Comparison of ENCODE assay signal across 20 cellular contexts in genomic region chr3:76582632-76583378, GRCh38.
DNase-seq lines count a peak whose midpoint lies in the region; ATAC-seq and TF ChIP-seq lines count a peak whose summit lies in the region.
"Had no signal": no experiment of that assay in that cellular context is flagged by ENCODE, and none has a peak within 500 bp of the region (broad histone marks: within the 10 kb centered on the region; RNA-seq: fewer than 3 reads in every experiment).

No MANE protein-coding gene starts in this region.

- H3K27me3 Mint-ChIP-seq in Caco-2 (ENCODE audit: insufficient read depth, unreplicated experiment), result peaks cover 10% of the 10 kb centered on the region

- TF ChIP-seq CTCF in ovary (IDR thresholded peaks at IDR 0.05) (no peak), Caco-2 (IDR thresholded peaks at IDR 0.05; ENCODE audit: insufficient read depth in 1 of 2, low read depth in 1 of 2, low read length in 1 of 2, severe bottlenecking in 1 of 2, unreplicated experiment in 1 of 2) (no peak)

- CTCF ChIA-PET in Caco-2 (lab: Charles Lee), result interaction anchor here (0.7 kb wide), 1 partner anchor 10 kb away, joined by 3 read pairs; no protein-coding TSS in a partner anchor

- no peaks in the 10 kb centered on the region for H3K36me3 ChIP-seq in ovary
- H3K36me3 ChIP-seq in Caco-2 (ENCODE audit: control insufficient read depth, insufficient read depth, low read length), result no peaks in the 10 kb centered on the region
- H3K36me3 ChIP-seq: SJCRH30 had no signal

- H3K4me1 ChIP-seq in right cardiac atrium (ENCODE audit: control insufficient read depth, insufficient read depth, low read length) (no peaks in the 10 kb centered on the region), ovary (ENCODE audit: insufficient read depth) (no peaks in the 10 kb centered on the region), Caco-2 (no peaks in the 10 kb centered on the region)
- H3K4me1 ChIP-seq: SJCRH30 had no signal

- H3K4me1 Mint-ChIP-seq in Caco-2 (ENCODE audit: low read depth, unreplicated experiment), result no peaks in the 10 kb centered on the region
- H3K4me1 Mint-ChIP-seq: CD14-positive monocyte had no signal

- peak; percentile 40 for DNase-seq in COLO829 (ENCODE audit: low spot score)
- DNase-seq in HCEC 1CT, result peak; percentile 56
- peak; percentile 24 for DNase-seq in brain pericyte (ENCODE audit: low read depth, low spot score)
- DNase-seq in right cardiac atrium, result no peak
- no peak for DNase-seq in ovary
- DNase-seq in Caco-2, result no peak
- no peak for DNase-seq in NCI-H2196 treated with DMSO at 0.1 percent for 48 hours (lab: John Stamatoyannopoulos, UW; ENCODE audit: unreplicated experiment)
- DNase-seq: AML-193; H7; MV-4-11; NCI-H1417 treated with DMSO at 0.1 percent for 48 hours; NCI-H1930; NCI-H2227 treated with DMSO at 0.1 percent for 48 hours; NCI-H526 treated with DMSO at 0.1 percent for 48 hours; NK-92 treated with Interleukin-12 subunit alpha and Interleukin-12 subunit beta, amount 100 ng/mL, for 24 hours; OCI-M1; RPMI8226; SJCRH30 had no signal

- TF ChIP-seq POLR2A in ovary (IDR thresholded peaks at IDR 0.05), result no peak

- intact Hi-C loops in right cardiac atrium (cut with DNase I), result loop anchor here in 1 of 4 donors (10.0 kb wide), 1 partner anchor 218 kb away; no protein-coding TSS in a partner anchor
- intact Hi-C loops in ovary (cut with DNase I), result no loop called here
- intact Hi-C loops in Caco-2 (cut with micrococcal nuclease; ENCODE audit: unreplicated experiment), result loop anchor here (10.0 kb wide), 1 partner anchor 768 kb away; no protein-coding TSS in a partner anchor

- no peak overlapping the region for H3K4me3 Mint-ChIP-seq in Caco-2 (ENCODE audit: unreplicated experiment)
- H3K4me3 Mint-ChIP-seq: CD14-positive monocyte had no signal

- WGBS in right cardiac atrium, result 48% methylated on average over 5 of the region's 5 CpGs
- WGBS in ovary, 3 donors, result 56 to 61% (median 58%) methylated on average over 5 of the region's 5 CpGs

- POLR2A ChIA-PET in Caco-2 (lab: Charles Lee), result interaction anchor here (0.7 kb wide), 1 partner anchor 207 kb away, joined by 3 read pairs; no protein-coding TSS in a partner anchor

- no peaks in the 10 kb centered on the region for H3K9me3 ChIP-seq in right cardiac atrium (ENCODE audit: control insufficient read depth, low read length)
- no peaks in the 10 kb centered on the region for H3K9me3 ChIP-seq in ovary
- H3K9me3 ChIP-seq in Caco-2, result no peaks in the 10 kb centered on the region
- H3K9me3 ChIP-seq: SJCRH30 had no signal

- H3K27me3 ChIP-seq in right cardiac atrium (ENCODE audit: control insufficient read depth, insufficient read depth), result no peaks in the 10 kb centered on the region
- no peaks in the 10 kb centered on the region for H3K27me3 ChIP-seq in ovary
- H3K27me3 ChIP-seq in Caco-2 (replicated peaks; ENCODE audit: control insufficient read depth, insufficient read depth, low read length), result no peaks in the 10 kb centered on the region
- H3K27me3 ChIP-seq: SJCRH30 had no signal

- BruUV-seq in Caco-2 (replicated peaks; lab: Mats Ljungman, UMichigan), result no TSS peak

- H3K4me3 ChIP-seq in right cardiac atrium (ENCODE audit: low read length) (no peak overlapping the region), ovary (no peak overlapping the region), Caco-2 (ENCODE audit: low read depth, low read length) (no peak overlapping the region)
- H3K4me3 ChIP-seq: SJCRH30 had no signal

- H3K36me3 Mint-ChIP-seq in Caco-2 (ENCODE audit: insufficient read depth, unreplicated experiment), result no peaks in the 10 kb centered on the region
- H3K36me3 Mint-ChIP-seq: CD14-positive monocyte had no signal

- H3K9me3 Mint-ChIP-seq in Caco-2 (ENCODE audit: unreplicated experiment), result no peaks in the 10 kb centered on the region

- ATAC-seq in right cardiac atrium (peak; percentile 55 to 75), esophagus mucosa (no peak)

- TF ChIP-seq EP300 in ovary (IDR thresholded peaks at IDR 0.05), result no peak

- H3K27ac Mint-ChIP-seq in Caco-2 (ENCODE audit: unreplicated experiment), result no peak overlapping the region

- H3K27ac ChIP-seq in right cardiac atrium (ENCODE audit: low read length), result peak overlapping the region; percentile 64
- H3K27ac ChIP-seq in ovary, result no peak overlapping the region
- H3K27ac ChIP-seq: SJCRH30 had no signal

Comparison
In these comparisons a context has a peak if more than half of its experiments do, and no peak if none do; other contexts are left out.
1. DNase-seq: peak in COLO829 (single experiment), HCEC 1CT (single experiment) and brain pericyte (single experiment); none in right cardiac atrium (0 of 3), ovary (0 of 5), Caco-2 (0 of 2) and NCI-H2196 treated with DMSO at 0.1 percent for 48 hours (single experiment).